10 cellular contexts compared by ENCODE assay signal in the genomic region with DNA sequence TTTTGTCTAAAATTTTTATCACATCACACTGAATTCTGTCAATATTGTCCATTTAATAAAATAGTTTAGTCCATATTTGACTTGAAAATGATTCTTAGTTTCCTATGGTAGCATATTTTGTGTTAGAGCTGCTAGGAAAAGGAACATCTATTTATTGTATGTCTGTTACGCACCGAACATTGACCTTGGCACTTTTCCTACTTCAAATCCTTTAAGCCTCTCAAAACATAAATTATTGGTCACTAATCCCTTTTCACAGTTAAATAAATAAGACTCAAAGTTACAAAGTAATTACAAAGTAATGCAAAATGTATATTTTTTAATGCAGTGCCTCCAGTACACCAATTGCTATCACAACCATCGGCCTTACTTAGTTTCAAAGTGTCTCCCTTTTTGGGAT. TPM values are rescaled to one million over a fixed set of nuclear protein-coding genes. Genes with fewer than 3 reads are reported as not detected.
"Had no signal": no experiment of that assay in that cellular context is flagged by ENCODE, and none has a peak within 500 bp of the region (broad histone marks: within the 10 kb centered on the region; RNA-seq: fewer than 3 reads in every experiment).

No MANE protein-coding gene starts in this region.

- H3K27ac ChIP-seq: GM23248, HL-60 had no signal

- H3K4me3 ChIP-seq: GM23248, HAP-1 had no signal

- DNase-seq: GM23248, GOT3, H7, HFFc6, KBM-7 had no signal

- H3K4me1 ChIP-seq: HAP-1 had no signal

- ATAC-seq: HCT116, HepG2 had no signal

- H3K9me3 ChIP-seq: HAP-1 had no signal

- H3K36me3 ChIP-seq: HAP-1 had no signal

RNA-seq across cellular contexts. Expression of a gene that starts 28.5 kb away (rescaled TPM):
- total RNA-seq: H7, HepG2, HT1080 had no signal

RNA-seq across cellular contexts. Expression of a gene that starts 42.8 kb away (rescaled TPM):
- total RNA-seq: H7, HepG2 had no signal
